1 cellular context compared by ENCODE assay signal in the genomic region with DNA sequence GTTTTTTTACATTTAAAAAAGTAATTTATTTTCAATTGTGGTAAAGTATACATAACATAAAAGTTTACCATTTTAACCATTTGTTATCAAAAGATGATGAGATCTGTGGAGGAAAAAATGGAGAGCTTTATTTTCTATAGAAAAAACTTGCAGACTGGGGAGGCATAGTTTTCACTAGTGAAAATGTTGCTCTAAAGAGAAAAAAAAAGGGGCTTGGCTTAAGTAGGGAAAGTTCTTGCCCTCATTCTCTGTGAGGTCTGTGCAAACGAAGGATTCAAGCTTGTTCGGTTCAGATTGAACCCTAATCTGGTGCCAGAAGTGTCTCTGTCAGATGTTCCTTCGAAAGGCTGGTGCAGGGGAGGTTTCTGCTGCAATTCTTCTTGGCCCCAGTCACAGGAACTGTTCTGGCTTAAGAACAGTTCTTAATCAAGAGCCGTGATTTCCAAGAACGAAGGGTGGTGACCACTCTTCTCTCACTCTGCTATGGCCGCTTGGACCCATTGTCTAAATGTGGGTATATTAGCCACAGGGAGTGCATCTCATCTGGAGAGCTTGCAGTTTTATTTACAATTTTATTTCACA.
TF ChIP-seq lines count a peak whose summit lies in the region.

No MANE protein-coding gene starts in this region.

TF ChIP-seq in WTC11, 78 proteins besides CTCF, POLR2A, EP300 and RAD21 (continued from another document):
- TF ChIP-seq, protein P1, sequence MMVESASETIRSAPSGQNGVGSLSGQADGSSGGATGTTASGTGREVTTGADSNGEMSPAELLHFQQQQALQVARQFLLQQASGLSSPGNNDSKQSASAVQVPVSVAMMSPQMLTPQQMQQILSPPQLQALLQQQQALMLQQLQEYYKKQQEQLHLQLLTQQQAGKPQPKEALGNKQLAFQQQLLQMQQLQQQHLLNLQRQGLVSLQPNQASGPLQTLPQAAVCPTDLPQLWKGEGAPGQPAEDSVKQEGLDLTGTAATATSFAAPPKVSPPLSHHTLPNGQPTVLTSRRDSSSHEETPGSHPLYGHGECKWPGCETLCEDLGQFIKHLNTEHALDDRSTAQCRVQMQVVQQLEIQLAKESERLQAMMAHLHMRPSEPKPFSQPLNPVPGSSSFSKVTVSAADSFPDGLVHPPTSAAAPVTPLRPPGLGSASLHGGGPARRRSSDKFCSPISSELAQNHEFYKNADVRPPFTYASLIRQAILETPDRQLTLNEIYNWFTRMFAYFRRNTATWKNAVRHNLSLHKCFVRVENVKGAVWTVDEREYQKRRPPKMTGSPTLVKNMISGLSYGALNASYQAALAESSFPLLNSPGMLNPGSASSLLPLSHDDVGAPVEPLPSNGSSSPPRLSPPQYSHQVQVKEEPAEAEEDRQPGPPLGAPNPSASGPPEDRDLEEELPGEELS (CRISPR knock-in tag; IDR thresholded peaks at IDR 0.05) = no peak
- TF ChIP-seq ZNF416 (CRISPR knock-in tag; IDR thresholded peaks at IDR 0.05) = no peak
- no peak for TF ChIP-seq NFYB (CRISPR knock-in tag; conservative IDR thresholded peaks at IDR 0.05; ENCODE audit: low read depth)
- TF ChIP-seq, protein P2, sequence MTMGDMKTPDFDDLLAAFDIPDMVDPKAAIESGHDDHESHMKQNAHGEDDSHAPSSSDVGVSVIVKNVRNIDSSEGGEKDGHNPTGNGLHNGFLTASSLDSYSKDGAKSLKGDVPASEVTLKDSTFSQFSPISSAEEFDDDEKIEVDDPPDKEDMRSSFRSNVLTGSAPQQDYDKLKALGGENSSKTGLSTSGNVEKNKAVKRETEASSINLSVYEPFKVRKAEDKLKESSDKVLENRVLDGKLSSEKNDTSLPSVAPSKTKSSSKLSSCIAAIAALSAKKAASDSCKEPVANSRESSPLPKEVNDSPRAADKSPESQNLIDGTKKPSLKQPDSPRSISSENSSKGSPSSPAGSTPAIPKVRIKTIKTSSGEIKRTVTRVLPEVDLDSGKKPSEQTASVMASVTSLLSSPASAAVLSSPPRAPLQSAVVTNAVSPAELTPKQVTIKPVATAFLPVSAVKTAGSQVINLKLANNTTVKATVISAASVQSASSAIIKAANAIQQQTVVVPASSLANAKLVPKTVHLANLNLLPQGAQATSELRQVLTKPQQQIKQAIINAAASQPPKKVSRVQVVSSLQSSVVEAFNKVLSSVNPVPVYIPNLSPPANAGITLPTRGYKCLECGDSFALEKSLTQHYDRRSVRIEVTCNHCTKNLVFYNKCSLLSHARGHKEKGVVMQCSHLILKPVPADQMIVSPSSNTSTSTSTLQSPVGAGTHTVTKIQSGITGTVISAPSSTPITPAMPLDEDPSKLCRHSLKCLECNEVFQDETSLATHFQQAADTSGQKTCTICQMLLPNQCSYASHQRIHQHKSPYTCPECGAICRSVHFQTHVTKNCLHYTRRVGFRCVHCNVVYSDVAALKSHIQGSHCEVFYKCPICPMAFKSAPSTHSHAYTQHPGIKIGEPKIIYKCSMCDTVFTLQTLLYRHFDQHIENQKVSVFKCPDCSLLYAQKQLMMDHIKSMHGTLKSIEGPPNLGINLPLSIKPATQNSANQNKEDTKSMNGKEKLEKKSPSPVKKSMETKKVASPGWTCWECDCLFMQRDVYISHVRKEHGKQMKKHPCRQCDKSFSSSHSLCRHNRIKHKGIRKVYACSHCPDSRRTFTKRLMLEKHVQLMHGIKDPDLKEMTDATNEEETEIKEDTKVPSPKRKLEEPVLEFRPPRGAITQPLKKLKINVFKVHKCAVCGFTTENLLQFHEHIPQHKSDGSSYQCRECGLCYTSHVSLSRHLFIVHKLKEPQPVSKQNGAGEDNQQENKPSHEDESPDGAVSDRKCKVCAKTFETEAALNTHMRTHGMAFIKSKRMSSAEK (CRISPR knock-in tag; IDR thresholded peaks at IDR 0.05; ENCODE audit: borderline replicate concordance) = no peak
- no peak for TF ChIP-seq ZNF138 (CRISPR knock-in tag; conservative IDR thresholded peaks at IDR 0.05)
